1 cellular context compared by ENCODE assay signal in genomic region chr16:1825381-1825863, GRCh38.
TF ChIP-seq lines count a peak whose summit lies in the region.

No MANE protein-coding gene starts in this region.

TF ChIP-seq in H1, 55 proteins besides CTCF, POLR2A, EP300 and RAD21:
- TF ChIP-seq SAP30 (IDR thresholded peaks at IDR 0.05; ENCODE audit: insufficient read depth, insufficient replicate concordance, low read length) (no peak), CTBP2 (IDR thresholded peaks at IDR 0.05; ENCODE audit: borderline replicate concordance, insufficient read depth, insufficient read length, low read length) (no peak), TAF1 (IDR thresholded peaks at IDR 0.05; ENCODE audit: low read depth, low read length) (no peak), SRF (IDR thresholded peaks at IDR 0.05; ENCODE audit: low read depth, low read length) (no peak), CEBPB (IDR thresholded peaks at IDR 0.05; ENCODE audit: low read depth, low read length) (no peak), BCL11A (IDR thresholded peaks at IDR 0.05; ENCODE audit: low read depth in 2 of 2, low read length in 2 of 2) (no peak), JUND (IDR thresholded peaks at IDR 0.05; ENCODE audit: low read length) (no peak), POU5F1 (IDR thresholded peaks at IDR 0.05; ENCODE audit: low read depth, low read length) (no peak), SP1 (IDR thresholded peaks at IDR 0.05; ENCODE audit: low read depth, low read length) (no peak), HDAC6 (IDR thresholded peaks at IDR 0.05; ENCODE audit: low read depth, low read length) (no peak), KDM4A (IDR thresholded peaks at IDR 0.05; ENCODE audit: low read depth, low read length, severe bottlenecking) (no peak)
